Comparison of ENCODE assay signal across 16 cellular contexts in the genomic region with DNA sequence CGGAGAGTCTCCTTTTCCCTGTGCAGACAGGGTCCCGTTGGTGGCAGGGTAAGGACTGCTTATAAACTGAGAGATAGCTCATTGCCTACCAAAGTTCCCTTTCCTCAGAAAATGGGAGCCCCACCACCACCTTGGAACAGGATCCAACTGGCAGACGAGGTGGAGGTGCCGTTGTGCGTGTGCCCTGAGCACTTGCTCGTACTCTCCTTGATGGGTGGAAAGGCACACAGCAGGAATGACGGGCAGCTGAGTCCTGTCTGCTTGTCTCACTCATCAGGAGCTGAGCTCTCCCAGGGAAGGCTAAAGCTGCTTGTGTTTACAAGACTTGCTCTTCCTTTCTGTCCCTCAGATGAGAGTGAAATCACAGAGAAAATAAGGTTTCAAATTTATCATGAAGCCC.
DNase-seq lines count a peak whose midpoint lies in the region; TF ChIP-seq lines count a peak whose summit lies in the region.
"Had no signal": no experiment of that assay in that cellular context is flagged by ENCODE, and none has a peak within 500 bp of the region (broad histone marks: within the 10 kb centered on the region; RNA-seq: fewer than 3 reads in every experiment).

No MANE protein-coding gene starts in this region.

- no peak for TF ChIP-seq POLR2A in stomach (IDR thresholded peaks at IDR 0.05)

- H3K4me3 Mint-ChIP-seq in CD14-positive monocyte = peak overlapping the region in 1 of 2 donors; percentile 63
- H3K4me3 Mint-ChIP-seq: CD8-positive, alpha-beta T cell had no signal

- H3K4me1 ChIP-seq in HUES48 (ENCODE audit: control insufficient read depth, insufficient read depth, low read length) (no peaks in the 10 kb centered on the region), neutrophil (ENCODE audit: control insufficient read depth in 1 of 2, insufficient read depth in 1 of 2, low read depth in 1 of 2, low read length in 1 of 2) (peaks cover 31 to 37% of the 10 kb centered on the region in 2 experiments), stomach (peaks cover 0 to 4% (median 0%) of the 10 kb centered on the region in 4 donors)
- H3K4me1 ChIP-seq: BE2C had no signal

- no peaks in the 10 kb centered on the region for H3K36me3 Mint-ChIP-seq in CD14-positive monocyte

- H3K27me3 Mint-ChIP-seq in CD14-positive monocyte (ENCODE audit: low read depth in 3 of 3) = peaks cover 2% of the 10 kb centered on the region in 3 donors

- TF ChIP-seq EP300 in stomach (IDR thresholded peaks at IDR 0.05) = no peak

- TF ChIP-seq CTCF in CD14-positive monocyte (IDR thresholded peaks at IDR 0.05) = no peak
- no peak for TF ChIP-seq CTCF in neutrophil (IDR thresholded peaks at IDR 0.05)
- no peak for TF ChIP-seq CTCF in stomach (IDR thresholded peaks at IDR 0.05)

- intact Hi-C loops in CD14-positive monocyte (cut with micrococcal nuclease) = loop anchor here (5.0 kb wide), 1 partner anchor 54 kb away; no protein-coding TSS in a partner anchor
- intact Hi-C loops in stomach (cut with DNase I; ENCODE audit: low total_unique reads) = no loop called here
- intact Hi-C loops in head of caudate nucleus (cut with DNase I) = no loop called here

- H3K36me3 ChIP-seq in HUES48 (ENCODE audit: control insufficient read depth, insufficient read depth, low read length) (peaks cover 31% of the 10 kb centered on the region), neutrophil (no peaks in the 10 kb centered on the region), stomach (no peaks in the 10 kb centered on the region)
- H3K36me3 ChIP-seq: BE2C had no signal

- H3K9me3 Mint-ChIP-seq in CD14-positive monocyte = no peaks in the 10 kb centered on the region
- H3K9me3 Mint-ChIP-seq: CD8-positive, alpha-beta T cell had no signal

- H3K4me1 Mint-ChIP-seq in CD14-positive monocyte = peaks cover 33% of the 10 kb centered on the region

- H3K9ac ChIP-seq in HUES48 (ENCODE audit: low read depth, low read length) = no peak overlapping the region

- no peak for DNase-seq in CD14-positive monocyte (ENCODE audit: low spot score)
- peak; percentile 51 for DNase-seq in islet precursor cell
- DNase-seq in amniotic stem cell (lab: John Stamatoyannopoulos, UW) = no peak
- no peak for DNase-seq in stomach
- no peak for DNase-seq in head of caudate nucleus
- DNase-seq: BE2C; CD8-positive, alpha-beta T cell; DND-41; HCEC 1CT; NCI-H1436; NCI-H2029; NCI-H526 treated with DMSO at 0.1 percent for 48 hours; Right ventricle myocardium superior had no signal

- no peak overlapping the region for H3K4me3 ChIP-seq in HUES48 (ENCODE audit: low read depth, low read length)
- no peak overlapping the region for H3K4me3 ChIP-seq in neutrophil (ENCODE audit: low read depth in 1 of 2, low read length in 1 of 2)
- H3K4me3 ChIP-seq in stomach = no peak overlapping the region
- H3K4me3 ChIP-seq: SK-N-MC had no signal

- H3K27me3 ChIP-seq in HUES48 (ENCODE audit: control insufficient read depth, insufficient read depth, low read length) = no peaks in the 10 kb centered on the region
- H3K27me3 ChIP-seq in neutrophil = no peaks in the 10 kb centered on the region
- H3K27me3 ChIP-seq in stomach = no peaks in the 10 kb centered on the region
- H3K27me3 ChIP-seq: BE2C had no signal

- WGBS in stomach, 5 donors = 72 to 89% (median 76%) methylated on average over 7 of the region's 7 CpGs

- peak overlapping the region; percentile 69 to 92 (median 87) for H3K27ac Mint-ChIP-seq in CD14-positive monocyte

- H3K9me3 ChIP-seq in HUES48 (ENCODE audit: control insufficient read depth, insufficient read depth, low read length) (no peaks in the 10 kb centered on the region), neutrophil (no peaks in the 10 kb centered on the region), stomach (no peaks in the 10 kb centered on the region)
- H3K9me3 ChIP-seq: BE2C had no signal

- peak overlapping the region; percentile 4 for H3K27ac ChIP-seq in HUES48 (ENCODE audit: low read depth, low read length)
- peak overlapping the region; percentile 43 for H3K27ac ChIP-seq in neutrophil
- H3K27ac ChIP-seq in stomach = no peak overlapping the region
- H3K27ac ChIP-seq: SK-N-MC had no signal

Comparison
In these comparisons a context has a peak if more than half of its experiments do, and no peak if none do; other contexts are left out.
1. H3K27ac ChIP-seq: peak in HUES48 (single experiment) and neutrophil (single experiment); none in stomach (0 of 5).
2. intact Hi-C loops: an anchor here in CD14-positive monocyte (5.0 kb wide); none called in stomach and head of caudate nucleus.